Comparison of ENCODE assay signal across 8 cellular contexts in genomic region chr5:160008877-160009590, GRCh38. TPM values are rescaled to one million over a fixed set of nuclear protein-coding genes. Genes with fewer than 3 reads are reported as not detected.
DNase-seq lines count a peak whose midpoint lies in the region; ATAC-seq and TF ChIP-seq lines count a peak whose summit lies in the region.

TSS of gene TTC1 (plus strand) at chr5:160009139. CDS start at chr5:160010529, 1,390 bp downstream.

- H3K9me2 ChIP-seq in OCI-LY1 (ENCODE audit: low read depth, low read length), result no peaks in the 10 kb centered on the region

- H3K27me3 Mint-ChIP-seq in endothelial cell (ENCODE audit: unreplicated experiment), result peaks cover 1% of the 10 kb centered on the region
- no peaks in the 10 kb centered on the region for H3K27me3 Mint-ChIP-seq in mesothelial cell of epicardium (ENCODE audit: low read depth)

- peak within 1 kb of the TSS; percentile 93 for H3K9ac ChIP-seq in HUES64 (ENCODE audit: low read depth, low read length)
- peak within 1 kb of the TSS; percentile 72 for H3K9ac ChIP-seq in OCI-LY1 (ENCODE audit: low read length)

- no peaks in the 10 kb centered on the region for H4K20me1 ChIP-seq in OCI-LY1 (ENCODE audit: insufficient read depth, low read length)

- H3K27me3 ChIP-seq in HUES64 (ENCODE audit: insufficient read depth, low read length) (no peaks in the 10 kb centered on the region), OCI-LY1 (ENCODE audit: insufficient read depth, low read length) (no peaks in the 10 kb centered on the region)

- H3K4me1 ChIP-seq in HUES64 (ENCODE audit: insufficient read depth, low read length) (peaks cover 6% of the 10 kb centered on the region; the same call in 1 of the 2 replicates), OCI-LY1 (ENCODE audit: insufficient read depth, low read length, severe bottlenecking) (peaks cover 19% of the 10 kb centered on the region)

- H3K79me2 ChIP-seq in OCI-LY1 (ENCODE audit: insufficient read depth, low read length), result peaks cover 20% of the 10 kb centered on the region

- peaks cover 20% of the 10 kb centered on the region for H3K4me1 Mint-ChIP-seq in endothelial cell (ENCODE audit: unreplicated experiment)
- H3K4me1 Mint-ChIP-seq in mesothelial cell of epicardium, result peaks cover 21% of the 10 kb centered on the region

- H3K4me2 ChIP-seq in OCI-LY1 (ENCODE audit: low read length), result peak within 1 kb of the TSS; percentile 85

- TF ChIP-seq CTCF in OCI-LY1 (IDR thresholded peaks at IDR 0.05; ENCODE audit: low read length) (no peak), endothelial cell (IDR thresholded peaks at IDR 0.05; ENCODE audit: unreplicated experiment) (no peak), mesothelial cell of epicardium (IDR thresholded peaks at IDR 0.05; ENCODE audit: unreplicated experiment) (no peak)

- H3K36me3 Mint-ChIP-seq in endothelial cell (ENCODE audit: low read depth, unreplicated experiment) (peaks cover 9% of the 10 kb centered on the region), mesothelial cell of epicardium (peaks cover 2% of the 10 kb centered on the region)

- H3K4me3 ChIP-seq in HUES64 (ENCODE audit: low read length) (peak within 1 kb of the TSS; percentile 93), OCI-LY1 (ENCODE audit: low read depth, low read length, poor library complexity, severe bottlenecking) (peak within 1 kb of the TSS; percentile 71)

- H3K4me3 Mint-ChIP-seq in endothelial cell (ENCODE audit: unreplicated experiment) (peak within 1 kb of the TSS; percentile 98), mesothelial cell of epicardium (peak within 1 kb of the TSS; percentile 89)

- peak within 1 kb of the TSS; percentile 98 for H3K27ac Mint-ChIP-seq in endothelial cell (ENCODE audit: unreplicated experiment)
- peak within 1 kb of the TSS; percentile 99 for H3K27ac Mint-ChIP-seq in mesothelial cell of epicardium

- no peaks in the 10 kb centered on the region for H3F3A ChIP-seq in OCI-LY1 (ENCODE audit: insufficient read depth, low read length)

- DNase-seq in D341Med (ENCODE audit: low spot score), result peak; percentile 88
- peak; percentile 90 for DNase-seq in activated CD8-positive, alpha-beta memory T cell treated with anti-CD3 and anti-CD28 coated beads, Interleukin-2, amount 50 U/mL, for 4 hours
- DNase-seq in endothelial cell (ENCODE audit: low spot score), result peak; percentile 84
- peak; percentile 82 to 87 for DNase-seq in mesothelial cell of epicardium (ENCODE audit: low spot score in 2 of 2, unreplicated experiment in 2 of 2)
- DNase-seq in stimulated activated CD8-positive, alpha-beta memory T cell treated with anti-CD3 and anti-CD28 coated beads, Interleukin-15, amount 100 ng/mL, for 48 hours (ENCODE audit: low read depth in 2 of 2), result peak; percentile 80 to 81

- H3K9me3 Mint-ChIP-seq in endothelial cell (ENCODE audit: unreplicated experiment) (no peaks in the 10 kb centered on the region), mesothelial cell of epicardium (no peaks in the 10 kb centered on the region)

- H2AFZ ChIP-seq in OCI-LY1 (ENCODE audit: low read length), result peak within 1 kb of the TSS; percentile 45

- peak; percentile 100 for ATAC-seq in GM21447 (IDR thresholded peaks at IDR 0.05; ENCODE audit: unreplicated experiment)

- peaks cover 38% of the 10 kb centered on the region for H3K36me3 ChIP-seq in HUES64 (ENCODE audit: insufficient read depth, low read length)
- peaks cover 26% of the 10 kb centered on the region for H3K36me3 ChIP-seq in OCI-LY1 (ENCODE audit: insufficient read depth, low read length)

- H3K9me3 ChIP-seq in HUES64 (ENCODE audit: insufficient read depth, low read depth, low read length), result no peaks in the 10 kb centered on the region
- H3K9me3 ChIP-seq in OCI-LY1 (ENCODE audit: low read length), result no peaks in the 10 kb centered on the region

- 1% methylated on average over 31 of the region's 31 CpGs for WGBS in HUES64

- peak within 1 kb of the TSS; percentile 76 for H3K27ac ChIP-seq in HUES64 (ENCODE audit: low read depth, low read length)
- peak within 1 kb of the TSS; percentile 16 for H3K27ac ChIP-seq in OCI-LY1 (ENCODE audit: low read depth, low read length, poor library complexity, severe bottlenecking)

RNA-seq across cellular contexts. Expression of gene TTC1, which starts in this region (rescaled TPM):
- polyA plus RNA-seq in HUES64 (2013, experiment 1 of 2), result 65.2 TPM
- polyA plus RNA-seq in HUES64 (2013, experiment 2 of 2), result 66.1 TPM
- total RNA-seq in endothelial cell (ENCODE audit: unreplicated experiment) (49.8 TPM), mesothelial cell of epicardium (36.7 to 38.3 TPM (median 38.3 TPM) in 3 replicates)

Comparison
In these comparisons a context has a peak if more than half of its experiments do, and no peak if none do; other contexts are left out.
1. Peak in every context shown above with its lines: DNase-seq, ATAC-seq, H3K4me3 ChIP-seq and H3K27ac ChIP-seq.